Comparison of ENCODE assay signal across 17 cellular contexts in genomic region chr5:67201897-67202549, GRCh38. TPM values are rescaled to one million over a fixed set of nuclear protein-coding genes. Genes with fewer than 3 reads are reported as not detected.
A peak's percentile ranks its signal among the peaks of the same experiment; 100 is the strongest.
DNase-seq lines count a peak whose midpoint lies in the region; ATAC-seq and TF ChIP-seq lines count a peak whose summit lies in the region.
"Had no signal": no experiment of that assay in that cellular context is flagged by ENCODE, and none has a peak within 500 bp of the region (broad histone marks: within the 10 kb centered on the region; RNA-seq: fewer than 3 reads in every experiment).

No MANE protein-coding gene starts in this region.

- BruUV-seq in mammary epithelial cell (replicated peaks; lab: Mats Ljungman, UMichigan): no TSS peak

- H3K9me3 ChIP-seq in breast epithelium (no peaks in the 10 kb centered on the region), mammary epithelial cell (replicated peaks; ENCODE audit: insufficient read depth, low read length) (no peaks in the 10 kb centered on the region), SU-DHL-6 (ENCODE audit: insufficient read depth, low read length) (no peaks in the 10 kb centered on the region), body of pancreas (no peaks in the 10 kb centered on the region)
- H3K9me3 ChIP-seq: right atrium auricular region had no signal

- no peak for TF ChIP-seq POLR2A in breast epithelium (IDR thresholded peaks at IDR 0.05)
- TF ChIP-seq POLR2A in body of pancreas (IDR thresholded peaks at IDR 0.05): no peak

- no peak overlapping the region for H3K4me3 ChIP-seq in breast epithelium
- no peak overlapping the region for H3K4me3 ChIP-seq in mammary epithelial cell (replicated peaks in 1 of 3; ENCODE audit: insufficient read depth in 1 of 3, low read depth in 2 of 3, low read length in 3 of 3)
- H3K4me3 ChIP-seq in SU-DHL-6 (ENCODE audit: insufficient read depth, low read length, poor library complexity, severe bottlenecking): no peak overlapping the region
- no peak overlapping the region for H3K4me3 ChIP-seq in body of pancreas
- H3K4me3 ChIP-seq in GM23338: no peak overlapping the region
- H3K4me3 ChIP-seq: right atrium auricular region had no signal

- H3K4me1 Mint-ChIP-seq in stimulated activated naive B cell treated with anti-CD40 and anti-IgM and Interleukin-4, amounts not matched to agents 10 μg/mL and 1 μg/mL and 100 μg/mL, for 72 hours: peaks cover 62 to 89% of the 10 kb centered on the region in 2 donors
- no peaks in the 10 kb centered on the region for H3K4me1 Mint-ChIP-seq in GM23338

- H3K27me3 ChIP-seq in breast epithelium (no peaks in the 10 kb centered on the region), mammary epithelial cell (ENCODE audit: insufficient read depth, low read length) (no peaks in the 10 kb centered on the region), SU-DHL-6 (ENCODE audit: low read length) (no peaks in the 10 kb centered on the region), body of pancreas (no peaks in the 10 kb centered on the region), GM23338 (ENCODE audit: insufficient read depth) (no peaks in the 10 kb centered on the region)
- H3K27me3 ChIP-seq: right atrium auricular region had no signal

- no peak for TF ChIP-seq CTCF in breast epithelium (IDR thresholded peaks at IDR 0.05)
- no peak for TF ChIP-seq CTCF in mammary epithelial cell (conservative IDR thresholded peaks at IDR 0.05 in 1 of 2, IDR thresholded peaks at IDR 0.05 in 1 of 2; ENCODE audit: extremely low read depth in 1 of 2, insufficient read depth in 1 of 2, low read depth in 1 of 2, low read length in 2 of 2)
- TF ChIP-seq CTCF in SU-DHL-6 (IDR thresholded peaks at IDR 0.05; ENCODE audit: insufficient read depth, low read length, poor library complexity, severe bottlenecking): no peak
- TF ChIP-seq CTCF in body of pancreas (IDR thresholded peaks at IDR 0.05): no peak
- TF ChIP-seq CTCF in GM23338 (conservative IDR thresholded peaks at IDR 0.05; ENCODE audit: low read depth in 2 of 2): no peak

- H3K4me2 ChIP-seq in mammary epithelial cell (ENCODE audit: insufficient read depth, low read depth, low read length): no peak overlapping the region
- H3K4me2 ChIP-seq in SU-DHL-6 (ENCODE audit: low read depth, low read length, poor library complexity, severe bottlenecking): peak overlapping the region; percentile 43
- no peak overlapping the region for H3K4me2 ChIP-seq in GM23338

- H3F3A ChIP-seq in SU-DHL-6 (ENCODE audit: insufficient read depth) (peaks cover 38% of the 10 kb centered on the region; the same call in 1 of the 2 replicates), GM23338 (replicated peaks; ENCODE audit: low read depth) (no peaks in the 10 kb centered on the region)

- peaks cover 0 to 4% of the 10 kb centered on the region in 2 donors for H3K9me3 Mint-ChIP-seq in stimulated activated naive B cell treated with anti-CD40 and anti-IgM and Interleukin-4, amounts not matched to agents 10 μg/mL and 1 μg/mL and 100 μg/mL, for 72 hours
- peaks cover 7% of the 10 kb centered on the region; the same call in 2 of the 3 replicates for H3K9me3 Mint-ChIP-seq in GM23338

- H3K9me2 ChIP-seq in SU-DHL-6 (replicated peaks; ENCODE audit: insufficient read depth, low read length): no peaks in the 10 kb centered on the region
- no peaks in the 10 kb centered on the region; the same call in 1 of the 2 replicates for H3K9me2 ChIP-seq in GM23338 (ENCODE audit: insufficient read depth)

- H3K36me3 ChIP-seq in breast epithelium (no peaks in the 10 kb centered on the region), mammary epithelial cell (ENCODE audit: insufficient read depth, low read length) (no peaks in the 10 kb centered on the region), SU-DHL-6 (ENCODE audit: low read length) (no peaks in the 10 kb centered on the region), body of pancreas (replicated peaks in 1 of 2; ENCODE audit: insufficient read depth in 1 of 2, low read depth in 2 of 2) (no peaks in the 10 kb centered on the region), GM23338 (ENCODE audit: insufficient read depth) (no peaks in the 10 kb centered on the region; the same call in 1 of the 2 replicates)
- H3K36me3 ChIP-seq: right atrium auricular region had no signal

- peak overlapping the region; percentile 79 for H3K27ac Mint-ChIP-seq in stimulated activated naive B cell treated with anti-CD40 and anti-IgM and Interleukin-4, amounts not matched to agents 10 μg/mL and 1 μg/mL and 100 μg/mL, for 72 hours
- H3K27ac Mint-ChIP-seq in GM23338: no peak overlapping the region

- DNase-seq in breast epithelium (ENCODE audit: low spot score in 2 of 2) (no peak), mammary epithelial cell (no peak), body of pancreas (no peak), GM23338 (ENCODE audit: low spot score) (no peak), SHP77 treated with DMSO at 0.1 percent for 48 hours (lab: John Stamatoyannopoulos, UW) (no peak)
- no peak for DNase-seq in stimulated activated naive B cell treated with anti-CD40 and anti-IgM and Interleukin-4, amounts not matched to agents 10 μg/mL and 1 μg/mL and 100 μg/mL, for 72 hours
- DNase-seq: activated CD4-positive, alpha-beta T cell treated with anti-CD3 and anti-CD28 coated beads for 1 hour; activated T-cell treated with anti-CD3 and anti-CD28 coated beads, Interleukin-2, amount 50 U/mL, for 1 hour; Calu3; midbrain; NCI-H1694 treated with DMSO at 0.1 percent for 48 hours; NCI-H345 had no signal

- H4K20me1 ChIP-seq in mammary epithelial cell (ENCODE audit: insufficient read depth, low read length) (no peaks in the 10 kb centered on the region), SU-DHL-6 (ENCODE audit: low read depth, low read length) (no peaks in the 10 kb centered on the region), GM23338 (replicated peaks; ENCODE audit: insufficient read depth) (no peaks in the 10 kb centered on the region)

- intact Hi-C loops in breast epithelium (cut with DNase I; ENCODE audit: low total_unique reads) (no loop called here), mammary epithelial cell (cut with micrococcal nuclease) (no loop called here), body of pancreas (cut with DNase I) (loop anchor here (5.0 to 10.0 kb wide), 3 partner anchors 35 to 387 kb away; no protein-coding TSS in a partner anchor)

- peak overlapping the region; percentile 30 to 64 for H3K27ac ChIP-seq in breast epithelium
- no peak overlapping the region for H3K27ac ChIP-seq in mammary epithelial cell (ENCODE audit: insufficient read depth, low read depth, low read length)
- peak overlapping the region; percentile 68; the same call in 1 of the 2 replicates for H3K27ac ChIP-seq in SU-DHL-6 (ENCODE audit: low read depth, low read length)
- no peak overlapping the region for H3K27ac ChIP-seq in body of pancreas
- H3K27ac ChIP-seq in GM23338 (ENCODE audit: low read depth): no peak overlapping the region
- H3K27ac ChIP-seq: right atrium auricular region had no signal

- in situ Hi-C loops in mammary epithelial cell (cut with MboI; ENCODE audit: low sequenced_read_pairs in 2 of 2): no loop called here

- 52% methylated on average over 6 of the region's 6 CpGs for WGBS in mammary epithelial cell (ENCODE audit: low coverage, missing lambda C conversion rate)
- WGBS in body of pancreas, 2 donors: 79 to 91% methylated on average over 6 of the region's 6 CpGs

- peaks cover 0 to 6% of the 10 kb centered on the region in 2 donors for H3K4me1 ChIP-seq in breast epithelium
- peaks cover 15% of the 10 kb centered on the region for H3K4me1 ChIP-seq in mammary epithelial cell (ENCODE audit: insufficient read depth, low read length)
- H3K4me1 ChIP-seq in body of pancreas: no peaks in the 10 kb centered on the region
- H3K4me1 ChIP-seq in GM23338 (ENCODE audit: insufficient read depth): no peaks in the 10 kb centered on the region

- H3K79me2 ChIP-seq in mammary epithelial cell (ENCODE audit: insufficient read depth, low read length) (no peaks in the 10 kb centered on the region), SU-DHL-6 (ENCODE audit: insufficient read depth, low read length) (no peaks in the 10 kb centered on the region), GM23338 (replicated peaks; ENCODE audit: insufficient read depth) (no peaks in the 10 kb centered on the region)

- dilution Hi-C loops in mammary epithelial cell (cut with HindIII; ENCODE audit: low sequenced_read_pairs): no loop called here

- peaks cover 3 to 7% of the 10 kb centered on the region in 2 donors for H3K36me3 Mint-ChIP-seq in stimulated activated naive B cell treated with anti-CD40 and anti-IgM and Interleukin-4, amounts not matched to agents 10 μg/mL and 1 μg/mL and 100 μg/mL, for 72 hours
- no peaks in the 10 kb centered on the region; the same call in 2 of the 3 replicates for H3K36me3 Mint-ChIP-seq in GM23338 (ENCODE audit: low read depth)

- H3K4me3 Mint-ChIP-seq in stimulated activated naive B cell treated with anti-CD40 and anti-IgM and Interleukin-4, amounts not matched to agents 10 μg/mL and 1 μg/mL and 100 μg/mL, for 72 hours: peak overlapping the region in 1 of 2 donors; percentile 32
- no peak overlapping the region for H3K4me3 Mint-ChIP-seq in GM23338

- CTCF ChIA-PET in mammary epithelial cell (lab: Charles Lee; ENCODE audit: low non-redundant PET): no interaction called here

- no peak overlapping the region for H2AFZ ChIP-seq in mammary epithelial cell (ENCODE audit: low read depth, low read length)
- H2AFZ ChIP-seq in SU-DHL-6 (ENCODE audit: low read depth, low read length, severe bottlenecking): no peak overlapping the region
- H2AFZ ChIP-seq in GM23338: no peak overlapping the region

- no peaks in the 10 kb centered on the region for H3K27me3 Mint-ChIP-seq in stimulated activated naive B cell treated with anti-CD40 and anti-IgM and Interleukin-4, amounts not matched to agents 10 μg/mL and 1 μg/mL and 100 μg/mL, for 72 hours
- no peaks in the 10 kb centered on the region for H3K27me3 Mint-ChIP-seq in GM23338 (ENCODE audit: insufficient read depth, low read depth, poor library complexity)

- ATAC-seq in GM21381 (IDR thresholded peaks at IDR 0.05; ENCODE audit: unreplicated experiment) (peak; percentile 22), body of pancreas (no peak), GM23338 (no peak)
- peak; percentile 15 to 23 for ATAC-seq in stimulated activated naive B cell treated with anti-CD40 and anti-IgM and Interleukin-4, amounts not matched to agents 10 μg/mL and 1 μg/mL and 100 μg/mL, for 72 hours (replicated peaks)

- H3K9ac ChIP-seq in mammary epithelial cell (ENCODE audit: insufficient read depth, low read length) (no peak overlapping the region), SU-DHL-6 (ENCODE audit: low read length) (no peak overlapping the region)

RNA-seq across cellular contexts. Expression of gene CD180, which starts 5.4 kb away (rescaled TPM):
- total RNA-seq in breast epithelium (1 to 10 TPM in 2 of 3 donors, under 1 TPM in 1; 0.98 to 4.6 (median 2.8) TPM), mammary epithelial cell (under 1 TPM in 1 of 2 donors, not detected in 1; 0.17 TPM), body of pancreas (under 1 TPM in 1 of 2 donors, not detected in 1; 0.26 TPM)
- polyA plus RNA-seq in mammary epithelial cell (0.02 TPM), GM23338 (2016; fragmentation: Nextera tagmentation; extraction: Ambion mirVana) (not detected in 2 replicates)
- not detected for polyA minus RNA-seq in mammary epithelial cell
- total RNA-seq in GM23338 (2014; rRNA removed; shearing (Covaris generic)): not detected in 2 replicates
- total RNA-seq: Calu3, H4 had no signal
- polyA plus RNA-seq: AG04450 had no signal

Comparison
In these comparisons a context has a peak if more than half of its experiments do, and no peak if none do; other contexts are left out.
1. H3K27ac ChIP-seq: peak in breast epithelium (2 of 2) and SU-DHL-6 (single experiment); none in mammary epithelial cell (single experiment), body of pancreas (0 of 4) and GM23338 (single experiment).
2. ATAC-seq: peak in GM21381 (single experiment) and stimulated activated naive B cell treated with anti-CD40 and anti-IgM and Interleukin-4, amounts not matched to agents 10 μg/mL and 1 μg/mL and 100 μg/mL, for 72 hours (2 of 2); none in body of pancreas (single experiment) and GM23338 (single experiment).